ENCODE assay signal across 9 cellular contexts in genomic region chr16:67967183-67967955, GRCh38. TPM values are rescaled to one million over a fixed set of nuclear protein-coding genes. Genes with fewer than 3 reads are reported as not detected.
DNase-seq lines count a peak whose midpoint lies in the region; ATAC-seq, FAIRE-seq and TF ChIP-seq lines count a peak whose summit lies in the region.
"Had no signal": no experiment of that assay in that cellular context is flagged by ENCODE, and none has a peak within 500 bp of the region (broad histone marks: within the 10 kb centered on the region; RNA-seq: fewer than 3 reads in every experiment).

No MANE protein-coding gene starts in this region.

- no peak overlapping the region for H3K56ac ChIP-seq in H9 (ENCODE audit: insufficient read length, low read depth, low read length)

- H3K9me3 ChIP-seq in A673 (ENCODE audit: low read depth, low read length, poor library complexity, severe bottlenecking) = no peaks in the 10 kb centered on the region
- no peaks in the 10 kb centered on the region for H3K9me3 ChIP-seq in H9 (ENCODE audit: control insufficient read depth, low read depth, low read length)
- no peaks in the 10 kb centered on the region for H3K9me3 ChIP-seq in esophagus muscularis mucosa
- H3K9me3 ChIP-seq in pancreas = no peaks in the 10 kb centered on the region

- H2BK5ac ChIP-seq in H9 (ENCODE audit: insufficient read length, low read length) = no peak overlapping the region

- H3K27ac Mint-ChIP-seq in H9 = peak overlapping the region; percentile 46 to 93 (median 57); a peak in 3 of 7 replicates

- H3K23ac ChIP-seq in H9 (ENCODE audit: insufficient read length, low read depth, low read length) = no peak overlapping the region

- TF ChIP-seq POLR2A in esophagus muscularis mucosa (IDR thresholded peaks at IDR 0.05; ENCODE audit: low read depth) = no peak

- peak in 1 of 4 donors; percentile 2 for ATAC-seq in pancreas
- ATAC-seq in HG02870 (IDR thresholded peaks at IDR 0.05; ENCODE audit: unreplicated experiment) = no peak

- intact Hi-C loops in A673 (cut with micrococcal nuclease; ENCODE audit: unreplicated experiment) = no loop called here
- intact Hi-C loops in esophagus muscularis mucosa (cut with DNase I) = no loop called here
- intact Hi-C loops in pancreas (cut with DNase I) = no loop called here
- intact Hi-C loops in head of caudate nucleus (cut with DNase I) = no loop called here

- H3K27me3 ChIP-seq in A673 (replicated peaks; ENCODE audit: insufficient read depth, low read depth, low read length, poor library complexity) (no peaks in the 10 kb centered on the region), H9 (ENCODE audit: insufficient read depth, low read length) (no peaks in the 10 kb centered on the region), esophagus muscularis mucosa (no peaks in the 10 kb centered on the region), pancreas (no peaks in the 10 kb centered on the region)

- WGBS in H9 (ENCODE audit: extremely low coverage, insufficient read length, low lambda C conversion rate) = no CpG with 5 or more reads among the region's 18 CpGs
- WGBS in esophagus muscularis mucosa = 10% methylated on average over 15 of the region's 18 CpGs
- 30 to 45% methylated on average over 18 of the region's 18 CpGs for WGBS in pancreas, 2 donors

- H2BK12ac ChIP-seq in H9 (ENCODE audit: insufficient read length, low read depth, low read length) = no peak overlapping the region

- H3K4me3 ChIP-seq in A673 (ENCODE audit: low read depth, low read length, poor library complexity, severe bottlenecking) (peak overlapping the region; percentile 68), WI38 (ENCODE audit: low read depth, low read length) (peak overlapping the region; percentile 99), esophagus muscularis mucosa (peak overlapping the region; percentile 88 to 95 (median 92)), pancreas (peak overlapping the region; percentile 80 to 91 (median 88))

- H4K8ac ChIP-seq in H9 (replicated peaks; ENCODE audit: insufficient read length, low read depth, low read length) = no peak overlapping the region

- H3K27me3 Mint-ChIP-seq in H9 (ENCODE audit: low read depth) = peaks cover 2% of the 10 kb centered on the region

- H2BK20ac ChIP-seq in H9 (ENCODE audit: low read depth, low read length, poor library complexity, severe bottlenecking) = no peak overlapping the region

- peak overlapping the region; percentile 66 for H3K4me2 ChIP-seq in H9 (ENCODE audit: insufficient read depth, insufficient read length, low read length)

- no peaks in the 10 kb centered on the region; a peak in 1 of 5 replicates for H3K9me3 Mint-ChIP-seq in H9

- peaks cover 37 to 42% of the 10 kb centered on the region in 2 experiments for H3K4me1 Mint-ChIP-seq in H9

- no peak for TF ChIP-seq CTCF in A673 (conservative IDR thresholded peaks at IDR 0.05; ENCODE audit: low read depth, low read length)
- no peak for TF ChIP-seq CTCF in H9 (conservative IDR thresholded peaks at IDR 0.05)
- no peak for TF ChIP-seq CTCF in WI38 (IDR thresholded peaks at IDR 0.05; ENCODE audit: low read depth, low read length)
- no peak for TF ChIP-seq CTCF in esophagus muscularis mucosa (IDR thresholded peaks at IDR 0.05)
- no peak for TF ChIP-seq CTCF in pancreas (IDR thresholded peaks at IDR 0.05)

- no peak overlapping the region for H3T11ph ChIP-seq in H9 (ENCODE audit: low read length)

- peak overlapping the region; percentile 93 to 95 for H3K4me3 Mint-ChIP-seq in H9

- H3K36me3 Mint-ChIP-seq in H9 (ENCODE audit: insufficient read depth in 1 of 3, low read depth in 3 of 3) = peaks cover 2 to 22% (median 8%) of the 10 kb centered on the region in 3 experiments; a peak in 6 of 7 replicates

- TF ChIP-seq EP300 in esophagus muscularis mucosa (IDR thresholded peaks at IDR 0.05) = no peak

- FAIRE-seq in pancreas (lab: Jason Lieb, UNC) = no peak

- H2BK15ac ChIP-seq in H9 (ENCODE audit: low read depth, low read length) = no peak overlapping the region

- CTCF ChIA-PET in A673 (lab: Charles Lee) = interaction anchor here (0.7 kb wide), 1 partner anchor 446 kb away, joined by 3 read pairs; no protein-coding TSS in a partner anchor

- peaks cover 4% of the 10 kb centered on the region for H3K36me3 ChIP-seq in A673 (ENCODE audit: insufficient read depth, low read length, poor library complexity, severe bottlenecking)
- H3K36me3 ChIP-seq in esophagus muscularis mucosa = peaks cover 4 to 11% (median 9%) of the 10 kb centered on the region in 4 donors
- H3K36me3 ChIP-seq in pancreas = no peaks in the 10 kb centered on the region

- H3K79me2 ChIP-seq in H9 (ENCODE audit: insufficient read depth, low read length) = no peaks in the 10 kb centered on the region; the same call in 1 of the 2 replicates

- H3K23me2 ChIP-seq in H9 (ENCODE audit: insufficient read length, low read depth, low read length, poor library complexity, severe bottlenecking) = peaks cover 3% of the 10 kb centered on the region

- H3K9ac ChIP-seq in H9 (ENCODE audit: extremely low read depth, insufficient read length, low read length) = peak overlapping the region; percentile 33

- H2AK5ac ChIP-seq in H9 (ENCODE audit: insufficient read length, low read length) = no peak overlapping the region

- peak; percentile 45 for DNase-seq in A673 (ENCODE audit: low spot score)
- DNase-seq in H9 = no peak
- no peak for DNase-seq in esophagus muscularis mucosa (ENCODE audit: extremely low spot score)
- DNase-seq in pancreas = no peak
- DNase-seq in head of caudate nucleus = no peak
- DNase-seq in effector CD4-positive, alpha-beta T cell = no peak

- TSS peak; percentile 39 for BruUV-seq in A673 (replicated peaks; lab: Mats Ljungman, UMichigan)

- no peak overlapping the region for H3K4ac ChIP-seq in H9 (ENCODE audit: low read depth, low read length)

- POLR2A ChIA-PET in A673 (lab: Charles Lee; ENCODE audit: low non-redundant PET) = no interaction called here

- peaks cover 4% of the 10 kb centered on the region for H3K79me1 ChIP-seq in H9 (ENCODE audit: insufficient read depth, low read depth, low read length, poor library complexity, severe bottlenecking)

- peaks cover 19% of the 10 kb centered on the region for H3K4me1 ChIP-seq in A673 (ENCODE audit: insufficient read depth, low read length, poor library complexity, severe bottlenecking)
- peaks cover 5% of the 10 kb centered on the region; the same call in 1 of the 2 replicates for H3K4me1 ChIP-seq in H9 (ENCODE audit: insufficient read depth, low read length)
- peaks cover 47 to 66% (median 61%) of the 10 kb centered on the region in 4 donors for H3K4me1 ChIP-seq in esophagus muscularis mucosa
- peaks cover 9 to 30% (median 17%) of the 10 kb centered on the region in 3 donors for H3K4me1 ChIP-seq in pancreas

- H4K91ac ChIP-seq in H9 (ENCODE audit: insufficient read length, low read depth, low read length) = no peak overlapping the region

- H3K27ac ChIP-seq in A673 (ENCODE audit: low read depth, low read length, poor library complexity, severe bottlenecking) = peak overlapping the region; percentile 87
- H3K27ac ChIP-seq in H9 (ENCODE audit: insufficient read length, low read depth, low read length) = no peak overlapping the region
- peak overlapping the region; percentile 96 to 100 (median 98) for H3K27ac ChIP-seq in esophagus muscularis mucosa (replicated peaks in 1 of 4)
- H3K27ac ChIP-seq in pancreas = peak overlapping the region; percentile 70 to 84 (median 81)

- H2AFZ ChIP-seq in H9 (ENCODE audit: low read length) = no peak overlapping the region

- 0 out of 2 replicates have a peak overlapping the region, but pooled peaks have one; percentile 2 for H3K14ac ChIP-seq in H9 (ENCODE audit: insufficient read depth, low read length)

- no peak overlapping the region for H2BK120ac ChIP-seq in H9 (ENCODE audit: low read depth, low read length, poor library complexity, severe bottlenecking)

- no peak overlapping the region for H3K18ac ChIP-seq in H9 (ENCODE audit: insufficient read length, low read depth, low read length)

- H4K5ac ChIP-seq in H9 (ENCODE audit: insufficient read length, low read depth, low read length) = no peak overlapping the region

- peaks cover 3% of the 10 kb centered on the region for H4K20me1 ChIP-seq in H9 (ENCODE audit: control insufficient read depth, insufficient read depth, insufficient read length)

RNA-seq across cellular contexts. Expression of gene SLC12A4, which starts 1.1 kb away (rescaled TPM):
- total RNA-seq in A673 (2021) (41.9 and 47.6 TPM in 2 replicates), H9 (2021) (46.7 and 51.1 TPM in 2 replicates), esophagus muscularis mucosa (100 to 1,000 TPM in 1 of 4 donors, 10 to 100 TPM in 3; 65.8 to 142 (median 81.3) TPM), pancreas (10 to 100 TPM; 15.8 to 46.4 (median 27.9) TPM)
- 10 to 100 TPM; 21.0 to 44.8 TPM for polyA plus RNA-seq in pancreas

RNA-seq across cellular contexts. Expression of gene DPEP3, which starts 12.9 kb away (rescaled TPM):
- total RNA-seq in A673 (2021) (not detected in 2 replicates), H9 (2021) (0.59 and 0.68 TPM in 2 replicates), esophagus muscularis mucosa (under 1 TPM in 1 of 4 donors, not detected in 3; 0.17 TPM), pancreas (under 1 TPM in 2 of 6 donors, not detected in 4; 0.09 to 0.12 TPM)
- not detected for polyA plus RNA-seq in pancreas
- polyA plus RNA-seq: neural cell had no signal

RNA-seq across cellular contexts. Expression of gene LCAT, which starts 23.4 kb away (rescaled TPM):
- 15.5 and 17.6 TPM in 2 replicates for total RNA-seq in A673 (2021)
- 17.7 and 17.8 TPM in 2 replicates for total RNA-seq in H9 (2021)
- total RNA-seq in esophagus muscularis mucosa = 10 to 100 TPM; 13.9 to 43.1 (median 22.0) TPM
- 10 to 100 TPM in 2 of 6 donors, 1 to 10 TPM in 4; 2.8 to 12.4 (median 8.5) TPM for total RNA-seq in pancreas
- polyA plus RNA-seq in pancreas = 10 to 100 TPM; 54.3 to 65.5 TPM

RNA-seq across cellular contexts. Expression of gene PSMB10, which starts 30.7 kb away (rescaled TPM):
- total RNA-seq in A673 (2021) (21.6 and 24.8 TPM in 2 replicates), H9 (2021) (24.5 and 25.7 TPM in 2 replicates), esophagus muscularis mucosa (10 to 100 TPM; 17.2 to 51.6 (median 36.1) TPM), pancreas (10 to 100 TPM; 40.0 to 62.2 (median 51.3) TPM)
- 100 to 1,000 TPM in 1 of 2 donors, 10 to 100 TPM in 1; 65.7 to 195 TPM for polyA plus RNA-seq in pancreas

RNA-seq across cellular contexts. Expression of gene DPEP2, which starts 31.9 kb away (rescaled TPM):
- total RNA-seq in A673 (2021) (not detected in 2 replicates), H9 (2021) (not detected in 2 replicates), esophagus muscularis mucosa (1 to 10 TPM; 1.4 to 5.5 (median 3.7) TPM), pancreas (1 to 10 TPM in 2 of 6 donors, under 1 TPM in 2, not detected in 2; 0.32 to 4.0 (median 0.92) TPM)
- polyA plus RNA-seq in pancreas = 1 to 10 TPM; 1.0 to 1.1 TPM
- polyA plus RNA-seq: neural cell had no signal
